ENCODE assay signal across 18 cellular contexts in the genomic region with DNA sequence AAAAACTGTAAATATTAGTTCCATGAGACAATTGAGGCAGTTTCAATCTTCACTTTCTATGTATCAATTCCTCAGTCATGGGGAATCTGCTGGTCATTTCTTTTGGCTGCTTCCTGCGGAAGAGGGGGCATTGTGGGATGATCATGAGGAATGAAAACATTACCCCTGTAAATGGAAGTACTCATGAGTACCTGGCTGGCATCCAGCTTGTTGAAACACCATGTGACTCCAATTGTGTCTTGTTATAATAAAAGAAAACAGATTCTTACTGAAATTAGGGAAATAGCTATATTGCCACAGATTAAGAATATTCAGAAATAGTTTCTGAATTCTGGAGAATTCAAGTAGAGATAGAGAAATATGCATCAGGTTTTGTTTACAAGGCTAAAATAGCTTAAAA. TPM values are rescaled to one million over a fixed set of nuclear protein-coding genes. Genes with fewer than 3 reads are reported as not detected.
DNase-seq lines count a peak whose midpoint lies in the region; ATAC-seq, FAIRE-seq and TF ChIP-seq lines count a peak whose summit lies in the region.
"Had no signal": no experiment of that assay in that cellular context is flagged by ENCODE, and none has a peak within 500 bp of the region (broad histone marks: within the 10 kb centered on the region; RNA-seq: fewer than 3 reads in every experiment).

No MANE protein-coding gene starts in this region.

- H3K4me2 ChIP-seq in IMR-90 (ENCODE audit: low read depth, low read length) (no peak overlapping the region), PC-9 (0 out of 2 replicates have a peak overlapping the region, but pooled peaks have one; percentile 44)

- CTCF ChIA-PET in IMR-90 (lab: Yijun Ruan, JAX) = no interaction called here
- CTCF ChIA-PET in PC-9 (lab: Charles Lee) = no interaction called here

- H3K27me3 ChIP-seq in IMR-90 (ENCODE audit: control insufficient read depth, insufficient read depth, low read length) (peaks cover 5% of the 10 kb centered on the region; the same call in 1 of the 2 replicates), PC-9 (ENCODE audit: insufficient read depth, low read depth) (no peaks in the 10 kb centered on the region), H7 (ENCODE audit: control insufficient read depth, insufficient read depth, low read length) (no peaks in the 10 kb centered on the region)
- H3K27me3 ChIP-seq: BE2C had no signal

- H2BK120ac ChIP-seq in IMR-90 (ENCODE audit: low read depth, low read length) = no peak overlapping the region

- dilution Hi-C loops in IMR-90 (cut with HindIII; ENCODE audit: low sequenced_read_pairs, unreplicated experiment) = no loop called here

- POLR2A ChIA-PET in IMR-90 (lab: Charles Lee; ENCODE audit: unreplicated experiment) (no interaction called here), PC-9 (lab: Charles Lee; ENCODE audit: unreplicated experiment) (no interaction called here)

- TF ChIP-seq CTCF in IMR-90 (conservative IDR thresholded peaks at IDR 0.05; ENCODE audit: low read depth, low read length) (no peak), PC-9 (conservative IDR thresholded peaks at IDR 0.05) (no peak), fibroblast of the aortic adventitia (IDR thresholded peaks at IDR 0.05; ENCODE audit: insufficient read depth, low read length) (no peak), GM20000 (IDR thresholded peaks at IDR 0.05; ENCODE audit: extremely low read depth, missing control alignments) (no peak), kidney (IDR thresholded peaks at IDR 0.05; ENCODE audit: borderline replicate concordance, extremely low read depth, insufficient read depth) (no peak)

- H3K4ac ChIP-seq in IMR-90 (ENCODE audit: low read depth, low read length) = no peak overlapping the region

- H4K91ac ChIP-seq in IMR-90 (ENCODE audit: insufficient read depth, low read depth, low read length) = no peak overlapping the region

- no peak overlapping the region for H2AK9ac ChIP-seq in IMR-90 (replicated peaks; ENCODE audit: low read depth, low read length, poor library complexity)

- DNase-seq in IMR-90 (no peak), PC-9 (no peak), fibroblast of the aortic adventitia (ENCODE audit: low read depth) (peak; percentile 29), skeletal muscle cell (ENCODE audit: low read depth) (peak; percentile 16), H7 (no peak), GM20000 (ENCODE audit: low spot score) (no peak), kidney (no peak), NCI-H1694 treated with DMSO at 0.1 percent for 48 hours (lab: John Stamatoyannopoulos, UW) (no peak)
- DNase-seq: activated naive CD8-positive, alpha-beta T cell treated with anti-CD3 and anti-CD28 coated beads, Interleukin-2, amount 10 ng/mL, durations not matched to agents 7 days and 5 days; BE2C; cortex of kidney; KG1; naive thymus-derived CD8-positive, alpha-beta T cell; stimulated activated CD4-positive, alpha-beta T cell treated with anti-CD3 and anti-CD28 coated beads, Interleukin-4, amount 100 ng/mL, for 4 hours had no signal

- H3K27ac ChIP-seq in IMR-90 (ENCODE audit: insufficient read depth, low read length) = no peak overlapping the region
- peak overlapping the region; percentile 58 for H3K27ac ChIP-seq in PC-9
- H3K27ac ChIP-seq in kidney (ENCODE audit: low read depth in 2 of 2, low read length in 2 of 2) = no peak overlapping the region

- H3K23ac ChIP-seq in IMR-90 (ENCODE audit: low read depth, low read length) = no peak overlapping the region

- BruUV-seq in IMR-90 (replicated peaks; lab: Mats Ljungman, UMichigan) (no TSS peak), PC-9 (replicated peaks; lab: Mats Ljungman, UMichigan) (no TSS peak)

- no peaks in the 10 kb centered on the region for H3K36me3 ChIP-seq in IMR-90 (ENCODE audit: control insufficient read depth, insufficient read depth, low read length)
- H3K36me3 ChIP-seq in PC-9 (ENCODE audit: low read depth) = no peaks in the 10 kb centered on the region
- H3K36me3 ChIP-seq in H7 (replicated peaks; ENCODE audit: control insufficient read depth, insufficient read depth, low read length) = no peaks in the 10 kb centered on the region
- no peaks in the 10 kb centered on the region for H3K36me3 ChIP-seq in kidney (ENCODE audit: control insufficient read depth in 1 of 2, insufficient read depth in 2 of 2, low read length in 2 of 2)
- H3K36me3 ChIP-seq: BE2C had no signal

- no peaks in the 10 kb centered on the region for H3K9me1 ChIP-seq in IMR-90 (ENCODE audit: insufficient read depth, low read length)

- peak overlapping the region; percentile 4 for H2BK5ac ChIP-seq in IMR-90 (ENCODE audit: low read depth, low read length, poor library complexity, severe bottlenecking)

- no peak overlapping the region for H2AFZ ChIP-seq in IMR-90 (replicated peaks; ENCODE audit: low read length, poor library complexity)
- H2AFZ ChIP-seq in PC-9 = no peak overlapping the region

- no peak for TF ChIP-seq POLR2A in IMR-90 (IDR thresholded peaks at IDR 0.05; ENCODE audit: low read depth, low read length)

- no peak overlapping the region for H3K14ac ChIP-seq in IMR-90 (replicated peaks; ENCODE audit: low read depth, low read length)

- no peak overlapping the region for H2BK20ac ChIP-seq in IMR-90 (ENCODE audit: low read depth, low read length)

- in situ Hi-C loops in IMR-90 (cut with MboI; ENCODE audit: low sequenced_read_pairs) = no loop called here

- H3K9ac ChIP-seq in IMR-90 (ENCODE audit: low read depth, low read length) = no peak overlapping the region
- no peak overlapping the region for H3K9ac ChIP-seq in kidney (ENCODE audit: low read length in 2 of 2)

- H3K79me2 ChIP-seq in PC-9 (ENCODE audit: low read depth) = no peaks in the 10 kb centered on the region

- no peak overlapping the region for H2AK5ac ChIP-seq in IMR-90 (ENCODE audit: low read depth, low read length)

- no peaks in the 10 kb centered on the region for H4K20me1 ChIP-seq in IMR-90 (ENCODE audit: insufficient read depth, low read length)
- H4K20me1 ChIP-seq in PC-9 (ENCODE audit: insufficient read depth) = no peaks in the 10 kb centered on the region

- H3K9me3 ChIP-seq in IMR-90 (ENCODE audit: control insufficient read depth, insufficient read depth, low read length) (no peaks in the 10 kb centered on the region), PC-9 (ENCODE audit: insufficient read depth, low read depth) (no peaks in the 10 kb centered on the region; the same call in 1 of the 2 replicates), kidney (ENCODE audit: control insufficient read depth in 1 of 2, low read length in 2 of 2) (no peaks in the 10 kb centered on the region)
- H3K9me3 ChIP-seq: BE2C had no signal

- H3K4me3 ChIP-seq in IMR-90 (ENCODE audit: insufficient read depth, low read depth, low read length) = no peak overlapping the region
- no peak overlapping the region for H3K4me3 ChIP-seq in PC-9
- H3K4me3 ChIP-seq in fibroblast of the aortic adventitia (ENCODE audit: low read depth, low read length) = no peak overlapping the region
- H3K4me3 ChIP-seq in skeletal muscle cell (ENCODE audit: low read depth, low read length) = no peak overlapping the region
- no peak overlapping the region for H3K4me3 ChIP-seq in H7 (ENCODE audit: insufficient read depth, low read depth, low read length)
- no peak overlapping the region for H3K4me3 ChIP-seq in kidney (ENCODE audit: low read length in 2 of 2)

- no peaks in the 10 kb centered on the region for H3K79me1 ChIP-seq in IMR-90 (ENCODE audit: low read depth in 1 of 2, low read length in 2 of 2)

- H4K8ac ChIP-seq in IMR-90 (ENCODE audit: low read depth in 2 of 2, low read length in 2 of 2) = no peak overlapping the region

- H3F3A ChIP-seq in PC-9 (ENCODE audit: insufficient read depth, low read depth) = peaks cover 24% of the 10 kb centered on the region; the same call in 1 of the 2 replicates

- no CpG with 5 or more reads among the region's 1 CpG for WGBS in IMR-90 (ENCODE audit: extremely low coverage in 2 of 2, insufficient read length in 1 of 2), 2 experiments

- no peak overlapping the region; the same call in 2 of the 3 replicates for H2BK15ac ChIP-seq in IMR-90 (ENCODE audit: low read depth, low read length)

- H4K5ac ChIP-seq in IMR-90 (ENCODE audit: low read depth, low read length) = no peak overlapping the region

- no peak for TF ChIP-seq RAD21 in IMR-90 (IDR thresholded peaks at IDR 0.05; ENCODE audit: low read length)

- H3K18ac ChIP-seq in IMR-90 (ENCODE audit: low read depth, low read length) = no peak overlapping the region

- H3K9me2 ChIP-seq in PC-9 (ENCODE audit: insufficient read depth) = no peaks in the 10 kb centered on the region

- 0 out of 2 replicates have a peak, but pooled peaks cover 2% of the 10 kb centered on the region for H3K4me1 ChIP-seq in IMR-90 (ENCODE audit: control insufficient read depth, insufficient read depth, low read length)
- peaks cover 28% of the 10 kb centered on the region for H3K4me1 ChIP-seq in PC-9 (replicated peaks; ENCODE audit: insufficient read depth)
- no peaks in the 10 kb centered on the region for H3K4me1 ChIP-seq in kidney (ENCODE audit: control insufficient read depth in 1 of 2, insufficient read depth in 1 of 2, low read depth in 1 of 2, low read length in 2 of 2)
- H3K4me1 ChIP-seq: BE2C had no signal

- intact Hi-C loops in IMR-90 (cut with micrococcal nuclease) = no loop called here
- intact Hi-C loops in PC-9 (cut with micrococcal nuclease; ENCODE audit: unreplicated experiment) = no loop called here
- intact Hi-C loops in kidney (cut with DNase I) = no loop called here

- FAIRE-seq in kidney (lab: Jason Lieb, UNC) = no peak
- FAIRE-seq: GM12891, small intestine had no signal

- no peak for ATAC-seq in IMR-90 (ENCODE audit: low read depth)
- ATAC-seq: naive thymus-derived CD8-positive, alpha-beta T cell had no signal

- no peak overlapping the region for H3K56ac ChIP-seq in IMR-90 (ENCODE audit: extremely low read depth, insufficient read depth, low read length)

TF ChIP-seq in IMR-90, 13 proteins besides CTCF, POLR2A, EP300 and RAD21 (continues in another document):
- TF ChIP-seq FOS (IDR thresholded peaks at IDR 0.05; ENCODE audit: low read depth, low read length) = no peak
- TF ChIP-seq, protein P1, sequence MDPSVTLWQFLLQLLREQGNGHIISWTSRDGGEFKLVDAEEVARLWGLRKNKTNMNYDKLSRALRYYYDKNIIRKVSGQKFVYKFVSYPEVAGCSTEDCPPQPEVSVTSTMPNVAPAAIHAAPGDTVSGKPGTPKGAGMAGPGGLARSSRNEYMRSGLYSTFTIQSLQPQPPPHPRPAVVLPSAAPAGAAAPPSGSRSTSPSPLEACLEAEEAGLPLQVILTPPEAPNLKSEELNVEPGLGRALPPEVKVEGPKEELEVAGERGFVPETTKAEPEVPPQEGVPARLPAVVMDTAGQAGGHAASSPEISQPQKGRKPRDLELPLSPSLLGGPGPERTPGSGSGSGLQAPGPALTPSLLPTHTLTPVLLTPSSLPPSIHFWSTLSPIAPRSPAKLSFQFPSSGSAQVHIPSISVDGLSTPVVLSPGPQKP (IDR thresholded peaks at IDR 0.05; ENCODE audit: borderline replicate concordance, low read depth, low read length) = no peak

RNA-seq across cellular contexts. Expression of a gene that starts 41.6 kb away (rescaled TPM):
- total RNA-seq in IMR-90 (2012; rRNA removed) (7.2 and 9.0 TPM in 2 replicates), PC-9 (2021) (14.1 and 20.9 TPM in 2 replicates), fibroblast of the aortic adventitia (ENCODE audit: low replicate concordance) (0.41 and 12.7 TPM in 2 replicates), kidney (8.7 TPM)
- polyA plus RNA-seq in IMR-90 (2012; rRNA removed) (4.4 and 5.4 TPM in 2 replicates), kidney (ENCODE audit: insufficient read depth, low read depth, low replicate concordance) (4.9 TPM)
- 3.5 and 6.1 TPM in 2 replicates for polyA plus RNA-seq in IMR-90 (2012; cell fraction: cytosol; rRNA removed)
- 2.0 and 4.2 TPM in 2 replicates for polyA plus RNA-seq in IMR-90 (2012; cell fraction: nucleus; rRNA removed; ENCODE audit: low replicate concordance)
- total RNA-seq in H7 (2014; rRNA removed; shearing (Covaris generic)) = 0.85 and 6.2 TPM in 2 replicates
- total RNA-seq: activated naive CD8-positive, alpha-beta T cell treated with anti-CD3 and anti-CD28 coated beads, Interleukin-2, amount 10 ng/mL, durations not matched to agents 7 days and 5 days; activated T-helper 1 cell treated with anti-CD3 and anti-CD28 coated beads, Interleukin-12 subunit alpha, Interleukin-12 subunit beta, Interleukin-2, Interleukin-4 antibody, amounts not matched to agents 30 ng/mL and 10 ng/mL and 1 ng/mL, durations not matched to agents 14 hours and 24 hours and 36 hours; naive thymus-derived CD8-positive, alpha-beta T cell; T-helper 2 cell treated with Interferon-gamma antibody and Interleukin-4, amounts not matched to agents 100 ng/mL and 5 ng/mL, for 36 hours had no signal
- polyA plus RNA-seq: naive thymus-derived CD8-positive, alpha-beta T cell had no signal

Comparison
In these comparisons a context has a peak if more than half of its experiments do, and no peak if none do; other contexts are left out.
1. DNase-seq: peak in fibroblast of the aortic adventitia (single experiment) and skeletal muscle cell (single experiment); none in IMR-90 (single experiment), PC-9 (0 of 2), H7 (single experiment), GM20000 (single experiment), kidney (single experiment) and NCI-H1694 treated with DMSO at 0.1 percent for 48 hours (single experiment).